Comparison of ENCODE assay signal across 29 cellular contexts in genomic region chr10:25959540-25960232, GRCh38. TPM values are rescaled to one million over a fixed set of nuclear protein-coding genes. Genes with fewer than 3 reads are reported as not detected.
A peak's percentile ranks its signal among the peaks of the same experiment; 100 is the strongest.
DNase-seq lines count a peak whose midpoint lies in the region; ATAC-seq, FAIRE-seq and TF ChIP-seq lines count a peak whose summit lies in the region.
"Had no signal": no experiment of that assay in that cellular context is flagged by ENCODE, and none has a peak within 500 bp of the region (broad histone marks: within the 10 kb centered on the region; RNA-seq: fewer than 3 reads in every experiment).

No MANE protein-coding gene starts in this region.

- FAIRE-seq in A549 (lab: Jason Lieb, UNC) = no peak
- no peak for FAIRE-seq in RCC 7860 (lab: Jason Lieb, UNC)
- FAIRE-seq: D721Med, GM18507 had no signal

- TF ChIP-seq CTCF in A549 (IDR thresholded peaks at IDR 0.05) (no peak), NB4 (IDR thresholded peaks at IDR 0.05; ENCODE audit: low read depth, low read length) (no peak), adrenal gland (IDR thresholded peaks at IDR 0.05) (no peak)

- DNase-seq in A549 (ENCODE audit: low read depth in 1 of 2, low spot score in 1 of 2) (no peak), NB4 (ENCODE audit: low read depth) (peak; percentile 0), OCI-M1 (lab: John Stamatoyannopoulos, UW) (peak; percentile 19), adrenal gland (no peak), RCC 7860 (ENCODE audit: low spot score) (no peak), NCI-H82 (lab: John Stamatoyannopoulos, UW) (no peak)
- DNase-seq in Jurkat, Clone E6-1 (ENCODE audit: low read depth, low spot score) = peak; percentile 67
- DNase-seq: AML-193; CD4-positive, alpha-beta T cell; GM23248; H7; Kasumi-1; NCI-H1092 treated with DMSO at 0.1 percent for 48 hours; NCI-H1436; NCI-H187; NCI-H2081 treated with DMSO at 0.1 percent for 48 hours; NCI-H2171; NCI-H226; NCI-H510A; Peyer's patch; SIG-M5; T-helper 17 cell had no signal

- TF ChIP-seq RAD21 in A549 (conservative IDR thresholded peaks at IDR 0.05 in 1 of 2, IDR thresholded peaks at IDR 0.05 in 1 of 2) = no peak

- H3K4me1 ChIP-seq in A549 (no peaks in the 10 kb centered on the region), adrenal gland (replicated peaks in 1 of 2) (no peaks in the 10 kb centered on the region)
- H3K4me1 ChIP-seq: Peyer's patch had no signal

- whole genome bisulfite sequencing in A549 (ENCODE audit: missing lambda C conversion rate) = 26% methylated on average over 3 of the region's 3 CpGs
- WGBS in adrenal gland, 4 donors = 70 to 79% (median 72%) methylated on average over 3 of the region's 3 CpGs

- H3K27ac ChIP-seq in A549 (no peak overlapping the region), adrenal gland (no peak overlapping the region)
- H3K27ac ChIP-seq: BLaER1 treated with 17β-estradiol and CSF1 and Interleukin-3, amounts not matched to agents 10 nM and 100 nM; GM23248; Peyer's patch; SK-N-MC had no signal

- no peaks in the 10 kb centered on the region for H3K27me3 ChIP-seq in adrenal gland
- H3K27me3 ChIP-seq: BLaER1 treated with 17β-estradiol and CSF1 and Interleukin-3, amounts not matched to agents 10 nM and 100 nM; Peyer's patch had no signal

- intact Hi-C loops in adrenal gland (cut with DNase I) = no loop called here

- POLR2A ChIA-PET in A549 (lab: Yijun Ruan, JAX) = no interaction called here

- no peaks in the 10 kb centered on the region for H3K36me3 ChIP-seq in adrenal gland (replicated peaks in 1 of 2)
- H3K36me3 ChIP-seq: BLaER1 treated with 17β-estradiol and CSF1 and Interleukin-3, amounts not matched to agents 10 nM and 100 nM; Peyer's patch had no signal

- TF ChIP-seq POLR2A in A549 (IDR thresholded peaks at IDR 0.05; ENCODE audit: low read length) (no peak), NB4 (IDR thresholded peaks at IDR 0.05; ENCODE audit: extremely low read depth, insufficient read length) (no peak), adrenal gland (IDR thresholded peaks at IDR 0.05) (no peak)

- no peak overlapping the region for H3K4me2 ChIP-seq in A549

- ATAC-seq in A549 (no peak), HG03045 (IDR thresholded peaks at IDR 0.05; ENCODE audit: unreplicated experiment) (no peak)
- ATAC-seq: T-helper 17 cell had no signal

- H3K9me3 ChIP-seq in A549 = no peaks in the 10 kb centered on the region
- H3K9me3 ChIP-seq in adrenal gland (replicated peaks in 1 of 3) = no peaks in the 10 kb centered on the region
- H3K9me3 ChIP-seq: Peyer's patch had no signal

- CTCF ChIA-PET in A549 (lab: Yijun Ruan, JAX) = no interaction called here

- TF ChIP-seq EP300 in A549 (IDR thresholded peaks at IDR 0.05) = no peak

- H3K4me3 ChIP-seq in A549 (no peak overlapping the region), NB4 (ENCODE audit: low read depth, low read length) (no peak overlapping the region), adrenal gland (no peak overlapping the region)
- H3K4me3 ChIP-seq in Jurkat, Clone E6-1 (ENCODE audit: low read length) = no peak overlapping the region
- H3K4me3 ChIP-seq: BLaER1 treated with 17β-estradiol and CSF1 and Interleukin-3, amounts not matched to agents 10 nM and 100 nM; GM23248; Peyer's patch; SK-N-MC had no signal

TF ChIP-seq in A549, 52 proteins besides CTCF, POLR2A, EP300 and RAD21:
- TF ChIP-seq ATOH8 (CRISPR knock-in tag; IDR thresholded peaks at IDR 0.05; ENCODE audit: low read depth) = no peak
- no peak for TF ChIP-seq ZC3H11A (IDR thresholded peaks at IDR 0.05)
- no peak for TF ChIP-seq HDAC2 (IDR thresholded peaks at IDR 0.05)
- peak; percentile 61 for TF ChIP-seq MAFK (IDR thresholded peaks at IDR 0.05; ENCODE audit: partially characterized antibody)

RNA-seq across cellular contexts. Expression of gene MYO3A, which starts 25.7 kb away (rescaled TPM):
- polyA plus RNA-seq in A549 (2011; rRNA removed) = 0.12 TPM in 1 of 2 replicates, not detected in the other
- polyA plus RNA-seq in A549 (2012; cell fraction: cytosol; rRNA removed) = not detected in 2 replicates
- polyA plus RNA-seq in A549 (2012; cell fraction: nucleus; rRNA removed) = not detected in 2 replicates
- not detected in 3 replicates for polyA plus RNA-seq in A549 (2017; fragmentation: RNase III; extraction: RNeasy Plus Mini Kit Qiagen cat#74134 plus additional on column Dnase treatment)
- polyA minus RNA-seq in A549 (2011; rRNA and poly(A)+ RNA removed) = not detected in 2 replicates
- polyA plus RNA-seq in Jurkat, Clone E6-1 (2012; ENCODE audit: insufficient read depth, insufficient read length) = not detected
- total RNA-seq in adrenal gland = under 1 TPM in 1 of 8 donors, not detected in 7; 0.14 TPM
- polyA plus RNA-seq in adrenal gland = 1 to 10 TPM in 1 of 3 donors, under 1 TPM in 1, not detected in 1; 0.34 to 1.3 TPM
- total RNA-seq: CD4-positive, alpha-beta T cell; G401; GM23248; M059J; T-helper 17 cell had no signal
- polyA plus RNA-seq: GM23248 had no signal

Comparison
In these comparisons a context has a peak if more than half of its experiments do, and no peak if none do; other contexts are left out.
1. DNase-seq: peak in Jurkat, Clone E6-1 (single experiment), NB4 (single experiment) and OCI-M1 (single experiment); none in A549 (0 of 2), adrenal gland (0 of 7), RCC 7860 (single experiment) and NCI-H82 (single experiment).